20 cellular contexts compared by ENCODE assay signal in the genomic region with DNA sequence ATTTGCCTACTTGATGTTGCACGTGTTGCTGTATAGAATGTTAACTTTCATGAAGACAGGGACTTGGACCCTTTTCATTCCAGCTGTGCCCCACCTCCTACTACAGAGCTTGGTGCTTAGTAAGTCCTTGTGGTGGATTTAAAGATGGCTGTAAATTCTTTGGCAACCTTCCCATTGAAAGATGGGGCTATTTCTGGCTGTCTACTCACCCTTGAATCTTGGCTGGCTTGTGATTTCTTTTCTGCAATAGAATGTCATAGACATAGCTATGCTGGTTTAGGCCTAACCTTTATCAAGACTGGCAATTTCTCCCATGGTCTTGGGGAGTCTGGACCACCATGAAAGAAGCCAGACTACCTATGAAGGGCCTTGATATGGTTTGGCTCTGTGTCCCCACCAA. TPM values are rescaled to one million over a fixed set of nuclear protein-coding genes. Genes with fewer than 3 reads are reported as not detected.
"Had no signal": no experiment of that assay in that cellular context is flagged by ENCODE, and none has a peak within 500 bp of the region (broad histone marks: within the 10 kb centered on the region; RNA-seq: fewer than 3 reads in every experiment).

No MANE protein-coding gene starts in this region.

- H3K27ac ChIP-seq: breast epithelium, KMS-11, Peyer's patch, RWPE1 had no signal

- H3K36me3 ChIP-seq: breast epithelium, Peyer's patch had no signal

- H3K4me1 ChIP-seq: breast epithelium, Peyer's patch had no signal

- H3K4me3 ChIP-seq: breast epithelium, Peyer's patch had no signal

- H3K27me3 ChIP-seq: breast epithelium, Peyer's patch had no signal

- DNase-seq: activated CD4-positive, alpha-beta T cell treated with anti-CD3 and anti-CD28 coated beads for 4 hours; activated CD8-positive, alpha-beta memory T cell treated with anti-CD3 and anti-CD28 coated beads, Interleukin-2, amount 50 U/mL, for 4 hours; activated CD8-positive, alpha-beta T cell treated with anti-CD3 and anti-CD28 coated beads for 36 hours; activated gamma-delta T cell treated with Interleukin-2 at 50 U/mL for 16 hours; activated naive CD4-positive, alpha-beta T cell treated with anti-CD3 and anti-CD28 coated beads, Interleukin-2, amount 50 U/mL, for 16 hours; activated T-cell treated with anti-CD3 and anti-CD28 coated beads, Interleukin-2, amount 50 U/mL, for 72 hours; aorta; NCI-H1105 treated with DMSO at 0.1 percent for 48 hours; NCI-H1436 treated with DMSO at 0.1 percent for 48 hours; NCI-H187; NCI-H2081; NCI-H446; NCI-H524; Peyer's patch; SHP77 treated with DMSO at 0.1 percent for 48 hours had no signal

- ATAC-seq: activated CD4-positive, CD25-positive, alpha-beta regulatory T cell treated with anti-CD3 and anti-CD28 coated beads, Interleukin-2, amount 50 U/mL, for 24 hours; activated CD8-positive, alpha-beta T cell treated with anti-CD3 and anti-CD28 coated beads for 36 hours; activated T-cell treated with anti-CD3 and anti-CD28 coated beads, Interleukin-2, amount 50 U/mL, for 72 hours had no signal

RNA-seq across cellular contexts. Expression of a gene that starts 59.0 kb away (rescaled TPM):
- total RNA-seq: activated CD8-positive, alpha-beta T cell treated with anti-CD3 and anti-CD28 coated beads for 36 hours; aorta; breast epithelium; Peyer's patch; SK-MEL-5 had no signal
